13 cellular contexts compared by ENCODE assay signal in the genomic region with DNA sequence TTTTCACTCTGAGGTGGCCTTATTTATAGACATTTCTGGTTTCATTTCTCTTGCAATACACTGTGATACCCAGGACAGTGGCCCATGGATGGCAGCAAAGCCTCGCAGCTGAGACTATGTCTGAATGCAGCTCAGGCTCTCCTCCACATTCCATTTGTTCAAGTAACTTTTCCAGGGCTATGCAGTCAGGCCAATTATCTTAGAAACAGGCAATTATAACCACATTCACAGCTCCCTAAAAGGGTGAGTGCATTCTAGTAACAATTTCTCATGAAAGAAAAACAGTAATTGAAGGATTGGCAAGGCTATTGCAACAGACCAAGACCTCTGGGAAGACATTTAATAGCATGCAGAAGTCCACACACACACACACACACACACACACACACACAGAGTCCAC.
DNase-seq lines count a peak whose midpoint lies in the region; ATAC-seq and TF ChIP-seq lines count a peak whose summit lies in the region.
"Had no signal": no experiment of that assay in that cellular context is flagged by ENCODE, and none has a peak within 500 bp of the region (broad histone marks: within the 10 kb centered on the region; RNA-seq: fewer than 3 reads in every experiment).

No MANE protein-coding gene starts in this region.

- no peaks in the 10 kb centered on the region for H4K20me1 ChIP-seq in SK-N-SH (ENCODE audit: insufficient read depth)
- H4K20me1 ChIP-seq: BLaER1 treated with 17β-estradiol and CSF1 and Interleukin-3, amounts not matched to agents 10 nM and 100 nM had no signal

- H3K4me3 ChIP-seq in SK-N-SH (ENCODE audit: low read depth in 2 of 2, low read length in 1 of 2) (no peak overlapping the region), coronary artery (no peak overlapping the region)
- H3K4me3 ChIP-seq: BLaER1 treated with 17β-estradiol and CSF1 and Interleukin-3, amounts not matched to agents 10 nM and 100 nM had no signal

- no peaks in the 10 kb centered on the region for H3K79me2 ChIP-seq in SK-N-SH (ENCODE audit: insufficient read depth)

- H3K27ac ChIP-seq in SK-N-SH (ENCODE audit: low read depth in 2 of 2, low read length in 1 of 2) = no peak overlapping the region
- H3K27ac ChIP-seq in coronary artery = no peak overlapping the region
- H3K27ac ChIP-seq: BLaER1 treated with 17β-estradiol and CSF1 and Interleukin-3, amounts not matched to agents 10 nM and 100 nM had no signal

- H3K9me2 ChIP-seq in SK-N-SH = no peaks in the 10 kb centered on the region

- peak; percentile 24 for DNase-seq in A172 (ENCODE audit: low spot score)
- DNase-seq in SK-N-SH = no peak
- peak; percentile 24 for DNase-seq in hepatic stellate cell (ENCODE audit: low spot score)
- DNase-seq in stimulated activated CD4-positive, alpha-beta T cell treated with anti-CD3 and anti-CD28 coated beads, Interleukin-12 subunit alpha, Interleukin-12 subunit beta, amount 100 ng/mL, for 4 hours = no peak
- no peak for DNase-seq in coronary artery (ENCODE audit: low spot score)
- DNase-seq in NCI-H524 (lab: John Stamatoyannopoulos, UW) = no peak
- DNase-seq in epidermal melanocyte (ENCODE audit: insufficient read length, low spot score) = no peak
- DNase-seq: activated CD8-positive, alpha-beta memory T cell treated with anti-CD3 and anti-CD28 coated beads for 24 hours; activated naive CD8-positive, alpha-beta T cell treated with anti-CD3 and anti-CD28 coated beads, Interleukin-2, amount 50 U/mL, for 24 hours; NCI-H1436; stimulated activated CD4-positive, alpha-beta T cell treated with anti-CD3 and anti-CD28 coated beads, Interleukin-2, amount 100 ng/mL, for 24 hours had no signal

- H2AFZ ChIP-seq in SK-N-SH (ENCODE audit: low read depth) = no peak overlapping the region

- peak; percentile 53 for ATAC-seq in GM18867 (IDR thresholded peaks at IDR 0.05; ENCODE audit: unreplicated experiment)
- ATAC-seq: activated naive CD8-positive, alpha-beta T cell treated with anti-CD3 and anti-CD28 coated beads, Interleukin-2, amount 50 U/mL, for 24 hours had no signal

- POLR2A ChIA-PET in SK-N-SH (lab: Yijun Ruan, JAX) = no interaction called here

- TF ChIP-seq CTCF in SK-N-SH (IDR thresholded peaks at IDR 0.05) = no peak; the same call in 1 of the 2 replicates
- no peak for TF ChIP-seq CTCF in coronary artery (IDR thresholded peaks at IDR 0.05)

- H3K4me2 ChIP-seq in SK-N-SH = no peak overlapping the region
- H3K4me2 ChIP-seq: BLaER1 treated with 17β-estradiol and CSF1 and Interleukin-3, amounts not matched to agents 10 nM and 100 nM had no signal

- no peaks in the 10 kb centered on the region for H3K36me3 ChIP-seq in SK-N-SH (replicated peaks in 1 of 2; ENCODE audit: control insufficient read depth in 1 of 2, insufficient read depth in 2 of 2, low read length in 1 of 2)
- H3K36me3 ChIP-seq: BLaER1 treated with 17β-estradiol and CSF1 and Interleukin-3, amounts not matched to agents 10 nM and 100 nM had no signal

- no peak for TF ChIP-seq EP300 in SK-N-SH (IDR thresholded peaks at IDR 0.05; ENCODE audit: borderline replicate concordance in 1 of 2, low read depth in 1 of 2, low read length in 1 of 2)

- H3K4me1 ChIP-seq in SK-N-SH (ENCODE audit: control insufficient read depth in 1 of 2, insufficient read depth in 2 of 2, low read depth in 1 of 2, low read length in 1 of 2) = peaks cover 0 to 15% of the 10 kb centered on the region in 2 experiments; a peak in 2 of 4 replicates

- no peak overlapping the region for H3K9ac ChIP-seq in SK-N-SH
- H3K9ac ChIP-seq: BLaER1 treated with 17β-estradiol and CSF1 and Interleukin-3, amounts not matched to agents 10 nM and 100 nM had no signal

- CTCF ChIA-PET in SK-N-SH (lab: Yijun Ruan, JAX) = interaction anchor here (0.9 to 3.7 kb wide), 5 partner anchors 19 to 1385 kb away, joined by 3 to 67 read pairs (median 4); no protein-coding TSS in a partner anchor

- TF ChIP-seq RAD21 in SK-N-SH (IDR thresholded peaks at IDR 0.05; ENCODE audit: low read length) = peak; percentile 24

- WGBS in SK-N-SH (ENCODE audit: low lambda C conversion rate) = 25% methylated on average over 1 of the region's 1 CpG

- H3F3A ChIP-seq in SK-N-SH (replicated peaks; ENCODE audit: insufficient read depth) = no peaks in the 10 kb centered on the region

- no peaks in the 10 kb centered on the region for H3K27me3 ChIP-seq in SK-N-SH (ENCODE audit: insufficient read depth)
- H3K27me3 ChIP-seq: BLaER1 treated with 17β-estradiol and CSF1 and Interleukin-3, amounts not matched to agents 10 nM and 100 nM had no signal

- H3K9me3 ChIP-seq in SK-N-SH = no peaks in the 10 kb centered on the region
- H3K9me3 ChIP-seq: BLaER1 treated with 17β-estradiol and CSF1 and Interleukin-3, amounts not matched to agents 10 nM and 100 nM had no signal

TF ChIP-seq in SK-N-SH, 30 proteins besides CTCF, POLR2A, EP300 and RAD21:
- TF ChIP-seq ELF1 (IDR thresholded peaks at IDR 0.05) (no peak), MXI1 (IDR thresholded peaks at IDR 0.05; ENCODE audit: low read depth, low read length) (no peak), NFIC (IDR thresholded peaks at IDR 0.05; ENCODE audit: borderline replicate concordance) (no peak), YY1 (IDR thresholded peaks at IDR 0.05; ENCODE audit: low read depth) (no peak), JUND (IDR thresholded peaks at IDR 0.05) (no peak), NRF1 (IDR thresholded peaks at IDR 0.05; ENCODE audit: low read depth, low read length) (no peak), GABPA (IDR thresholded peaks at IDR 0.05; ENCODE audit: low read depth) (no peak), EZH2phosphoT487 (IDR thresholded peaks at IDR 0.05; ENCODE audit: borderline replicate concordance, low read depth) (no peak), TEAD4 (IDR thresholded peaks at IDR 0.05; ENCODE audit: borderline replicate concordance, insufficient read depth) (no peak), SMC3 (IDR thresholded peaks at IDR 0.05; ENCODE audit: low read depth, low read length) (no peak), FOSL2 (IDR thresholded peaks at IDR 0.05; ENCODE audit: borderline replicate concordance, low read depth) (no peak), SIN3A (IDR thresholded peaks at IDR 0.05; ENCODE audit: borderline replicate concordance, low read depth, low read length) (no peak), MEF2A (IDR thresholded peaks at IDR 0.05; ENCODE audit: borderline replicate concordance, low read depth) (no peak), TCF12 (IDR thresholded peaks at IDR 0.05) (no peak), FOXJ3 (CRISPR knock-in tag; IDR thresholded peaks at IDR 0.05) (no peak), RFX5 (IDR thresholded peaks at IDR 0.05; ENCODE audit: low read length) (no peak), RXRA (IDR thresholded peaks at IDR 0.05; ENCODE audit: borderline replicate concordance, low read depth) (no peak)
- TF ChIP-seq, protein P1, sequence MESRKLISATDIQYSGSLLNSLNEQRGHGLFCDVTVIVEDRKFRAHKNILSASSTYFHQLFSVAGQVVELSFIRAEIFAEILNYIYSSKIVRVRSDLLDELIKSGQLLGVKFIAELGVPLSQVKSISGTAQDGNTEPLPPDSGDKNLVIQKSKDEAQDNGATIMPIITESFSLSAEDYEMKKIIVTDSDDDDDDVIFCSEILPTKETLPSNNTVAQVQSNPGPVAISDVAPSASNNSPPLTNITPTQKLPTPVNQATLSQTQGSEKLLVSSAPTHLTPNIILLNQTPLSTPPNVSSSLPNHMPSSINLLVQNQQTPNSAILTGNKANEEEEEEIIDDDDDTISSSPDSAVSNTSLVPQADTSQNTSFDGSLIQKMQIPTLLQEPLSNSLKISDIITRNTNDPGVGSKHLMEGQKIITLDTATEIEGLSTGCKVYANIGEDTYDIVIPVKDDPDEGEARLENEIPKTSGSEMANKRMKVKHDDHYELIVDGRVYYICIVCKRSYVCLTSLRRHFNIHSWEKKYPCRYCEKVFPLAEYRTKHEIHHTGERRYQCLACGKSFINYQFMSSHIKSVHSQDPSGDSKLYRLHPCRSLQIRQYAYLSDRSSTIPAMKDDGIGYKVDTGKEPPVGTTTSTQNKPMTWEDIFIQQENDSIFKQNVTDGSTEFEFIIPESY (IDR thresholded peaks at IDR 0.05; ENCODE audit: borderline replicate concordance, low read depth) = no peak
- TF ChIP-seq, protein P2, sequence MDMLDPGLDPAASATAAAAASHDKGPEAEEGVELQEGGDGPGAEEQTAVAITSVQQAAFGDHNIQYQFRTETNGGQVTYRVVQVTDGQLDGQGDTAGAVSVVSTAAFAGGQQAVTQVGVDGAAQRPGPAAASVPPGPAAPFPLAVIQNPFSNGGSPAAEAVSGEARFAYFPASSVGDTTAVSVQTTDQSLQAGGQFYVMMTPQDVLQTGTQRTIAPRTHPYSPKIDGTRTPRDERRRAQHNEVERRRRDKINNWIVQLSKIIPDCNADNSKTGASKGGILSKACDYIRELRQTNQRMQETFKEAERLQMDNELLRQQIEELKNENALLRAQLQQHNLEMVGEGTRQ (IDR thresholded peaks at IDR 0.05; ENCODE audit: borderline replicate concordance, low read depth, low read length) = no peak
- TF ChIP-seq, protein P3, sequence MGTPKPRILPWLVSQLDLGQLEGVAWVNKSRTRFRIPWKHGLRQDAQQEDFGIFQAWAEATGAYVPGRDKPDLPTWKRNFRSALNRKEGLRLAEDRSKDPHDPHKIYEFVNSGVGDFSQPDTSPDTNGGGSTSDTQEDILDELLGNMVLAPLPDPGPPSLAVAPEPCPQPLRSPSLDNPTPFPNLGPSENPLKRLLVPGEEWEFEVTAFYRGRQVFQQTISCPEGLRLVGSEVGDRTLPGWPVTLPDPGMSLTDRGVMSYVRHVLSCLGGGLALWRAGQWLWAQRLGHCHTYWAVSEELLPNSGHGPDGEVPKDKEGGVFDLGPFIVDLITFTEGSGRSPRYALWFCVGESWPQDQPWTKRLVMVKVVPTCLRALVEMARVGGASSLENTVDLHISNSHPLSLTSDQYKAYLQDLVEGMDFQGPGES (IDR thresholded peaks at IDR 0.05; ENCODE audit: low read depth, low read length) = no peak

Comparison
In these comparisons a context has a peak if more than half of its experiments do, and no peak if none do; other contexts are left out.
1. DNase-seq: peak in A172 (single experiment) and hepatic stellate cell (single experiment); none in SK-N-SH (single experiment), stimulated activated CD4-positive, alpha-beta T cell treated with anti-CD3 and anti-CD28 coated beads, Interleukin-12 subunit alpha, Interleukin-12 subunit beta, amount 100 ng/mL, for 4 hours (single experiment), coronary artery (single experiment), NCI-H524 (0 of 2) and epidermal melanocyte (single experiment).